Comparison of ENCODE assay signal across 19 cellular contexts in genomic region chrX:136728393-136728792, GRCh38. TPM values are rescaled to one million over a fixed set of nuclear protein-coding genes. Genes with fewer than 3 reads are reported as not detected.
DNase-seq lines count a peak whose midpoint lies in the region; ATAC-seq and TF ChIP-seq lines count a peak whose summit lies in the region.
"Had no signal": no experiment of that assay in that cellular context is flagged by ENCODE, and none has a peak within 500 bp of the region (broad histone marks: within the 10 kb centered on the region; RNA-seq: fewer than 3 reads in every experiment).

No MANE protein-coding gene starts in this region.

- peak overlapping the region; percentile 88 for H3K27ac Mint-ChIP-seq in activated CD8-positive, alpha-beta T cell treated with anti-CD3 and anti-CD28 coated beads for 36 hours
- H3K27ac Mint-ChIP-seq in activated CD8-positive, alpha-beta T cell treated with anti-CD3 and anti-CD28 coated beads, Interleukin-2, amount 10 ng/mL, durations not matched to agents 7 days and 5 days = no peak overlapping the region
- peak overlapping the region; percentile 89 for H3K27ac Mint-ChIP-seq in stimulated activated naive CD8-positive, alpha-beta T cell treated with anti-CD3 and anti-CD28 coated beads, Interleukin-15, Interleukin-2, amounts not matched to agents 100 ng/mL and 50 ng/mL, for 24 hours
- peak overlapping the region; percentile 84 for H3K27ac Mint-ChIP-seq in activated naive CD8-positive, alpha-beta T cell treated with anti-CD3 and anti-CD28 coated beads for 36 hours
- H3K27ac Mint-ChIP-seq in GM23338 = no peak overlapping the region

- H3K36me3 Mint-ChIP-seq in activated CD8-positive, alpha-beta T cell treated with anti-CD3 and anti-CD28 coated beads for 36 hours (ENCODE audit: low read depth) = peaks cover 25% of the 10 kb centered on the region
- peaks cover 39% of the 10 kb centered on the region for H3K36me3 Mint-ChIP-seq in activated CD8-positive, alpha-beta T cell treated with anti-CD3 and anti-CD28 coated beads, Interleukin-2, amount 10 ng/mL, durations not matched to agents 7 days and 5 days (ENCODE audit: low read depth)
- H3K36me3 Mint-ChIP-seq in stimulated activated naive CD8-positive, alpha-beta T cell treated with anti-CD3 and anti-CD28 coated beads, Interleukin-15, Interleukin-2, amounts not matched to agents 100 ng/mL and 50 ng/mL, for 24 hours (ENCODE audit: low read depth) = peaks cover 12% of the 10 kb centered on the region
- peaks cover 22% of the 10 kb centered on the region for H3K36me3 Mint-ChIP-seq in activated naive CD8-positive, alpha-beta T cell treated with anti-CD3 and anti-CD28 coated beads for 36 hours
- no peaks in the 10 kb centered on the region for H3K36me3 Mint-ChIP-seq in GM23338 (ENCODE audit: low read depth)

- CTCF ChIA-PET in activated CD8-positive, alpha-beta T cell treated with anti-CD3 and anti-CD28 coated beads for 36 hours (lab: Charles Lee) = interaction anchor here (1.1 to 2.4 kb wide), 3 partner anchors 13 to 32 kb away, joined by 3 to 11 read pairs (median 3); no protein-coding TSS in a partner anchor
- CTCF ChIA-PET in activated CD8-positive, alpha-beta T cell treated with anti-CD3 and anti-CD28 coated beads, Interleukin-2, amount 10 ng/mL, durations not matched to agents 7 days and 5 days (lab: Charles Lee) = interaction anchor here (1.2 to 1.4 kb wide), 2 partner anchors 8 to 13 kb away, joined by 3 to 5 read pairs; no protein-coding TSS in a partner anchor

- peaks cover 4% of the 10 kb centered on the region for H3K9me3 Mint-ChIP-seq in activated CD8-positive, alpha-beta T cell treated with anti-CD3 and anti-CD28 coated beads for 36 hours
- no peaks in the 10 kb centered on the region for H3K9me3 Mint-ChIP-seq in activated CD8-positive, alpha-beta T cell treated with anti-CD3 and anti-CD28 coated beads, Interleukin-2, amount 10 ng/mL, durations not matched to agents 7 days and 5 days (ENCODE audit: insufficient read depth)
- H3K9me3 Mint-ChIP-seq in stimulated activated naive CD8-positive, alpha-beta T cell treated with anti-CD3 and anti-CD28 coated beads, Interleukin-15, Interleukin-2, amounts not matched to agents 100 ng/mL and 50 ng/mL, for 24 hours = no peaks in the 10 kb centered on the region
- no peaks in the 10 kb centered on the region for H3K9me3 Mint-ChIP-seq in activated naive CD8-positive, alpha-beta T cell treated with anti-CD3 and anti-CD28 coated beads for 36 hours
- H3K9me3 Mint-ChIP-seq in GM23338 = no peaks in the 10 kb centered on the region

- POLR2A ChIA-PET in activated CD8-positive, alpha-beta T cell treated with anti-CD3 and anti-CD28 coated beads for 36 hours (lab: Charles Lee) = interaction anchor here (1.3 to 1.8 kb wide), 3 partner anchors 25 to 41 kb away, joined by 3 to 4 read pairs (median 4); no protein-coding TSS in a partner anchor
- POLR2A ChIA-PET in activated CD8-positive, alpha-beta T cell treated with anti-CD3 and anti-CD28 coated beads, Interleukin-2, amount 10 ng/mL, durations not matched to agents 7 days and 5 days (lab: Charles Lee) = interaction anchor here (0.6 to 1.4 kb wide), 2 partner anchors 152 to 1811 kb away, joined by 3 to 5 read pairs; partner anchors contain the start of gene RBMX

- no peaks in the 10 kb centered on the region for H4K20me1 ChIP-seq in GM23338 (replicated peaks; ENCODE audit: insufficient read depth)

- no peaks in the 10 kb centered on the region for H3K79me2 ChIP-seq in GM23338 (replicated peaks; ENCODE audit: insufficient read depth)

- no peak overlapping the region for H3K4me3 ChIP-seq in GM23338
- H3K4me3 ChIP-seq: Peyer's patch had no signal

- no peak overlapping the region for H3K4me3 Mint-ChIP-seq in activated CD8-positive, alpha-beta T cell treated with anti-CD3 and anti-CD28 coated beads for 36 hours
- no peak overlapping the region for H3K4me3 Mint-ChIP-seq in activated CD8-positive, alpha-beta T cell treated with anti-CD3 and anti-CD28 coated beads, Interleukin-2, amount 10 ng/mL, durations not matched to agents 7 days and 5 days
- H3K4me3 Mint-ChIP-seq in stimulated activated naive CD8-positive, alpha-beta T cell treated with anti-CD3 and anti-CD28 coated beads, Interleukin-15, Interleukin-2, amounts not matched to agents 100 ng/mL and 50 ng/mL, for 24 hours = no peak overlapping the region
- no peak overlapping the region for H3K4me3 Mint-ChIP-seq in activated naive CD8-positive, alpha-beta T cell treated with anti-CD3 and anti-CD28 coated beads for 36 hours
- no peak overlapping the region for H3K4me3 Mint-ChIP-seq in GM23338

- no peak overlapping the region for H3K27ac ChIP-seq in GM23338 (ENCODE audit: low read depth)
- H3K27ac ChIP-seq: C4-2B, Peyer's patch had no signal

- no peak overlapping the region for H2AFZ ChIP-seq in GM23338

- TF ChIP-seq CTCF in activated CD8-positive, alpha-beta T cell treated with anti-CD3 and anti-CD28 coated beads for 36 hours (IDR thresholded peaks at IDR 0.05) = no peak
- no peak for TF ChIP-seq CTCF in GM23338 (conservative IDR thresholded peaks at IDR 0.05; ENCODE audit: low read depth in 2 of 2)

- no peaks in the 10 kb centered on the region for H3K27me3 Mint-ChIP-seq in activated CD8-positive, alpha-beta T cell treated with anti-CD3 and anti-CD28 coated beads for 36 hours
- no peaks in the 10 kb centered on the region for H3K27me3 Mint-ChIP-seq in activated CD8-positive, alpha-beta T cell treated with anti-CD3 and anti-CD28 coated beads, Interleukin-2, amount 10 ng/mL, durations not matched to agents 7 days and 5 days (ENCODE audit: low read depth)
- no peaks in the 10 kb centered on the region for H3K27me3 Mint-ChIP-seq in stimulated activated naive CD8-positive, alpha-beta T cell treated with anti-CD3 and anti-CD28 coated beads, Interleukin-15, Interleukin-2, amounts not matched to agents 100 ng/mL and 50 ng/mL, for 24 hours
- no peaks in the 10 kb centered on the region for H3K27me3 Mint-ChIP-seq in activated naive CD8-positive, alpha-beta T cell treated with anti-CD3 and anti-CD28 coated beads for 36 hours
- H3K27me3 Mint-ChIP-seq in GM23338 (ENCODE audit: insufficient read depth, low read depth, poor library complexity) = no peaks in the 10 kb centered on the region

- intact Hi-C loops in activated CD8-positive, alpha-beta T cell treated with anti-CD3 and anti-CD28 coated beads for 36 hours (cut with micrococcal nuclease) = no loop called here

- no peaks in the 10 kb centered on the region for H3K36me3 ChIP-seq in GM23338 (ENCODE audit: insufficient read depth)
- H3K36me3 ChIP-seq: Peyer's patch had no signal

- H3K4me1 ChIP-seq in GM23338 (ENCODE audit: insufficient read depth) = no peaks in the 10 kb centered on the region
- H3K4me1 ChIP-seq: Peyer's patch had no signal

- no peak for ATAC-seq in activated CD8-positive, alpha-beta T cell treated with anti-CD3 and anti-CD28 coated beads for 36 hours
- ATAC-seq in activated CD8-positive, alpha-beta T cell treated with anti-CD3 and anti-CD28 coated beads, Interleukin-2, amount 10 ng/mL, durations not matched to agents 7 days and 5 days = no peak
- ATAC-seq in stimulated activated naive CD8-positive, alpha-beta T cell treated with anti-CD3 and anti-CD28 coated beads, Interleukin-15, Interleukin-2, amounts not matched to agents 100 U/mL and 50 U/mL, for 24 hours = no peak
- no peak for ATAC-seq in GM23338

- no peak overlapping the region for H3K4me2 ChIP-seq in GM23338

- no peaks in the 10 kb centered on the region for H3K9me2 ChIP-seq in GM23338 (ENCODE audit: insufficient read depth)

- H3K4me1 Mint-ChIP-seq in activated CD8-positive, alpha-beta T cell treated with anti-CD3 and anti-CD28 coated beads for 36 hours (ENCODE audit: low read depth) = peaks cover 48% of the 10 kb centered on the region
- peaks cover 39% of the 10 kb centered on the region for H3K4me1 Mint-ChIP-seq in activated CD8-positive, alpha-beta T cell treated with anti-CD3 and anti-CD28 coated beads, Interleukin-2, amount 10 ng/mL, durations not matched to agents 7 days and 5 days (ENCODE audit: low read depth)
- peaks cover 55% of the 10 kb centered on the region for H3K4me1 Mint-ChIP-seq in stimulated activated naive CD8-positive, alpha-beta T cell treated with anti-CD3 and anti-CD28 coated beads, Interleukin-15, Interleukin-2, amounts not matched to agents 100 ng/mL and 50 ng/mL, for 24 hours (ENCODE audit: low read depth)
- H3K4me1 Mint-ChIP-seq in activated naive CD8-positive, alpha-beta T cell treated with anti-CD3 and anti-CD28 coated beads for 36 hours = peaks cover 39% of the 10 kb centered on the region
- H3K4me1 Mint-ChIP-seq in GM23338 = peaks cover 2% of the 10 kb centered on the region

- H3K27me3 ChIP-seq in GM23338 (ENCODE audit: insufficient read depth) = no peaks in the 10 kb centered on the region
- H3K27me3 ChIP-seq: Peyer's patch had no signal

- no peak for DNase-seq in activated CD8-positive, alpha-beta T cell treated with anti-CD3 and anti-CD28 coated beads for 36 hours
- DNase-seq in activated CD8-positive, alpha-beta T cell treated with anti-CD3 and anti-CD28 coated beads, Interleukin-2, amount 10 ng/mL, durations not matched to agents 7 days and 5 days = no peak
- DNase-seq in stimulated activated naive CD8-positive, alpha-beta T cell treated with anti-CD3 and anti-CD28 coated beads, Interleukin-15, Interleukin-2, amounts not matched to agents 100 U/mL and 50 U/mL, for 24 hours = no peak
- no peak for DNase-seq in activated naive CD8-positive, alpha-beta T cell treated with anti-CD3 and anti-CD28 coated beads for 36 hours
- no peak for DNase-seq in ureter (ENCODE audit: low spot score)
- no peak for DNase-seq in GM23338 (ENCODE audit: low spot score)
- DNase-seq in stimulated activated CD4-positive, alpha-beta T cell treated with anti-CD3 and anti-CD28 coated beads, Interleukin-2, amount 100 ng/mL, for 48 hours = no peak
- DNase-seq: DMS53; Karpas-422; MV-4-11; NCI-H1105 treated with DMSO at 0.1 percent for 48 hours; NCI-H2029 treated with DMSO at 0.1 percent for 48 hours; NCI-H226; NCI-H524; NCI-H774; NK-92 treated with Interleukin-12 subunit alpha and Interleukin-12 subunit beta, amount 100 ng/mL, for 24 hours; Peyer's patch had no signal

- H3F3A ChIP-seq in GM23338 (replicated peaks; ENCODE audit: low read depth) = no peaks in the 10 kb centered on the region

RNA-seq across cellular contexts. Expression of gene ARHGEF6, which starts 52.3 kb away (rescaled TPM):
- total RNA-seq in activated CD8-positive, alpha-beta T cell treated with anti-CD3 and anti-CD28 coated beads for 36 hours = 10 to 100 TPM; 45.7 to 45.8 TPM
- total RNA-seq in activated CD8-positive, alpha-beta T cell treated with anti-CD3 and anti-CD28 coated beads, Interleukin-2, amount 10 ng/mL, durations not matched to agents 7 days and 5 days = 10 to 100 TPM; 97.8 to 99.0 TPM
- 10 to 100 TPM; 34.4 to 34.5 TPM for total RNA-seq in activated naive CD8-positive, alpha-beta T cell treated with anti-CD3 and anti-CD28 coated beads for 36 hours
- 13.3 TPM for total RNA-seq in ureter
- total RNA-seq in GM23338 (2014; rRNA removed; shearing (Covaris generic)) = 4.9 and 6.0 TPM in 2 replicates
- polyA plus RNA-seq in GM23338 (2016; fragmentation: Nextera tagmentation; extraction: Ambion mirVana) = 1.4 and 2.5 TPM in 2 replicates

Comparison
In these comparisons a context has a peak if more than half of its experiments do, and no peak if none do; other contexts are left out.
1. H3K27ac Mint-ChIP-seq: peak in activated CD8-positive, alpha-beta T cell treated with anti-CD3 and anti-CD28 coated beads for 36 hours (single experiment), stimulated activated naive CD8-positive, alpha-beta T cell treated with anti-CD3 and anti-CD28 coated beads, Interleukin-15, Interleukin-2, amounts not matched to agents 100 ng/mL and 50 ng/mL, for 24 hours (single experiment) and activated naive CD8-positive, alpha-beta T cell treated with anti-CD3 and anti-CD28 coated beads for 36 hours (single experiment); none in activated CD8-positive, alpha-beta T cell treated with anti-CD3 and anti-CD28 coated beads, Interleukin-2, amount 10 ng/mL, durations not matched to agents 7 days and 5 days (single experiment) and GM23338 (single experiment).